Comparison of ENCODE assay signal across 19 cellular contexts in genomic region chr14:104774453-104775072, GRCh38. TPM values are rescaled to one million over a fixed set of nuclear protein-coding genes. Genes with fewer than 3 reads are reported as not detected.
DNase-seq lines count a peak whose midpoint lies in the region; ATAC-seq and TF ChIP-seq lines count a peak whose summit lies in the region.
"Had no signal": no experiment of that assay in that cellular context is flagged by ENCODE, and none has a peak within 500 bp of the region (broad histone marks: within the 10 kb centered on the region; RNA-seq: fewer than 3 reads in every experiment).

No MANE protein-coding gene starts in this region.

- H3K79me2 ChIP-seq in osteoblast (ENCODE audit: insufficient read depth, low read length) = no peaks in the 10 kb centered on the region

- H3K27ac ChIP-seq in VCaP = peak overlapping the region; percentile 73
- no peak overlapping the region for H3K27ac ChIP-seq in osteoblast (ENCODE audit: low read depth, low read length)
- no peak overlapping the region for H3K27ac ChIP-seq in upper lobe of right lung
- H3K27ac ChIP-seq: 22Rv1, SJCRH30 had no signal

- H3K9me3 ChIP-seq in osteoblast (ENCODE audit: low read depth, low read length) = no peaks in the 10 kb centered on the region
- H3K9me3 ChIP-seq in upper lobe of right lung = no peaks in the 10 kb centered on the region
- H3K9me3 ChIP-seq: SJCRH30 had no signal

- TF ChIP-seq CTCF in VCaP (conservative IDR thresholded peaks at IDR 0.05) = no peak
- TF ChIP-seq CTCF in osteoblast (IDR thresholded peaks at IDR 0.05; ENCODE audit: extremely low read depth, low read depth, low read length) = no peak
- no peak for TF ChIP-seq CTCF in upper lobe of right lung (IDR thresholded peaks at IDR 0.05)

- H3K4me1 ChIP-seq in osteoblast (ENCODE audit: insufficient read depth, low read length) (no peaks in the 10 kb centered on the region), upper lobe of right lung (no peaks in the 10 kb centered on the region)
- H3K4me1 ChIP-seq: SJCRH30 had no signal

- peak; percentile 53 for DNase-seq in SIG-M5 treated with dmso at 0.1 percent for 504 hours (lab: John Stamatoyannopoulos, UW; ENCODE audit: unreplicated experiment)
- DNase-seq in SIG-M5 (lab: John Stamatoyannopoulos, UW) = no peak
- peak; percentile 49 for DNase-seq in osteoblast (ENCODE audit: insufficient read length, low spot score, missing footprints)
- peak; percentile 81 for DNase-seq in upper lobe of right lung
- DNase-seq in activated gamma-delta T cell (lab: John Stamatoyannopoulos, UW) = no peak
- DNase-seq: CD4-positive, CD25-positive, alpha-beta regulatory T cell; COR-L47; GDM1; GOT3; KBM-7; NCI-H187 treated with DMSO at 0.1 percent for 48 hours; NCI-H526; PC-3; RPMI8226; SJCRH30 had no signal

- H3K4me3 ChIP-seq in osteoblast (ENCODE audit: insufficient read depth, low read length) (no peak overlapping the region), upper lobe of right lung (no peak overlapping the region)
- H3K4me3 ChIP-seq: SJCRH30 had no signal

- H3K4me2 ChIP-seq in osteoblast (ENCODE audit: insufficient read depth, low read length) = no peak overlapping the region

- intact Hi-C loops in upper lobe of right lung (cut with DNase I) = no loop called here

- H3K27me3 ChIP-seq in osteoblast (ENCODE audit: insufficient read depth, low read length) (no peaks in the 10 kb centered on the region), upper lobe of right lung (no peaks in the 10 kb centered on the region)
- H3K27me3 ChIP-seq: SJCRH30 had no signal

- H2AFZ ChIP-seq in osteoblast (ENCODE audit: low read length) = no peak overlapping the region

- ATAC-seq in upper lobe of right lung (peak; percentile 52), HG03039 (IDR thresholded peaks at IDR 0.05; ENCODE audit: unreplicated experiment) (no peak), HG03469 (IDR thresholded peaks at IDR 0.05; ENCODE audit: unreplicated experiment) (no peak)
- ATAC-seq: PC-3 had no signal

- H4K20me1 ChIP-seq in osteoblast (ENCODE audit: insufficient read depth, low read length) = peaks cover 38% of the 10 kb centered on the region

- peaks cover 33% of the 10 kb centered on the region for H3K36me3 ChIP-seq in osteoblast (ENCODE audit: insufficient read depth, low read length)
- H3K36me3 ChIP-seq in upper lobe of right lung = peaks cover 64% of the 10 kb centered on the region

RNA-seq across cellular contexts. Expression of gene AKT1, which starts 21.0 kb away (rescaled TPM):
- 156 and 188 TPM in 2 replicates for total RNA-seq in osteoblast
- 174 TPM for total RNA-seq in upper lobe of right lung

RNA-seq across cellular contexts. Expression of gene SIVA1, which starts 21.6 kb away (rescaled TPM):
- total RNA-seq in osteoblast (57.2 and 62.2 TPM in 2 replicates), upper lobe of right lung (66.1 TPM)

RNA-seq across cellular contexts. Expression of gene ZBTB42, which starts 26.3 kb away (rescaled TPM):
- 2.9 TPM in 2 replicates for total RNA-seq in osteoblast
- total RNA-seq in upper lobe of right lung = 12.3 TPM

RNA-seq across cellular contexts. Expression of gene ADSS1, which starts 50.5 kb away (rescaled TPM):
- total RNA-seq in osteoblast (2.1 and 4.3 TPM in 2 replicates), upper lobe of right lung (5.5 TPM)

Comparison
In these comparisons a context has a peak if more than half of its experiments do, and no peak if none do; other contexts are left out.
1. DNase-seq: peak in SIG-M5 treated with dmso at 0.1 percent for 504 hours (single experiment), osteoblast (single experiment) and upper lobe of right lung (single experiment); none in SIG-M5 (single experiment) and activated gamma-delta T cell (single experiment).